ENCODE assay signal across 13 cellular contexts in genomic region chr21:41873426-41873825, GRCh38. TPM values are rescaled to one million over a fixed set of nuclear protein-coding genes. Genes with fewer than 3 reads are reported as not detected.
A peak's percentile ranks its signal among the peaks of the same experiment; 100 is the strongest.
DNase-seq lines count a peak whose midpoint lies in the region; ATAC-seq and TF ChIP-seq lines count a peak whose summit lies in the region.
"Had no signal": no experiment of that assay in that cellular context is flagged by ENCODE, and none has a peak within 500 bp of the region (broad histone marks: within the 10 kb centered on the region; RNA-seq: fewer than 3 reads in every experiment).

No MANE protein-coding gene starts in this region.

- H3K9me2 ChIP-seq in OCI-LY7 (ENCODE audit: insufficient read depth, low read length) = no peaks in the 10 kb centered on the region

- peaks cover 18% of the 10 kb centered on the region; the same call in 1 of the 2 replicates for H3K9me1 ChIP-seq in IMR-90 (ENCODE audit: insufficient read depth, low read length)

- H3K23ac ChIP-seq in IMR-90 (ENCODE audit: low read depth, low read length) = no peak overlapping the region

- peak overlapping the region; percentile 1 for H2AK9ac ChIP-seq in IMR-90 (replicated peaks; ENCODE audit: low read depth, low read length, poor library complexity)

- no peak overlapping the region for H3K56ac ChIP-seq in IMR-90 (ENCODE audit: extremely low read depth, insufficient read depth, low read length)

- BruUV-seq in IMR-90 (replicated peaks; lab: Mats Ljungman, UMichigan) = no TSS peak
- BruUV-seq in OCI-LY7 (replicated peaks; lab: Mats Ljungman, UMichigan) = no TSS peak

- 0 out of 2 replicates have a peak, but pooled peaks cover 1% of the 10 kb centered on the region for H3K36me3 ChIP-seq in IMR-90 (ENCODE audit: control insufficient read depth, insufficient read depth, low read length)
- no peaks in the 10 kb centered on the region for H3K36me3 ChIP-seq in OCI-LY7 (ENCODE audit: insufficient read depth, low read length)
- H3K36me3 ChIP-seq: BE2C had no signal

- H2BK120ac ChIP-seq in IMR-90 (ENCODE audit: low read depth, low read length) = no peak overlapping the region

- peaks cover 18 to 59% of the 10 kb centered on the region in 2 experiments for H3K79me1 ChIP-seq in IMR-90 (ENCODE audit: low read depth in 1 of 2, low read length in 2 of 2)

- H3K27ac ChIP-seq in IMR-90 (ENCODE audit: insufficient read depth, low read length) (no peak overlapping the region), OCI-LY7 (ENCODE audit: low read depth, low read length, poor library complexity, severe bottlenecking) (peak overlapping the region; percentile 96), right cardiac atrium (ENCODE audit: low read length) (no peak overlapping the region)

- H3K27me3 ChIP-seq in IMR-90 (ENCODE audit: control insufficient read depth, insufficient read depth, low read length) (no peaks in the 10 kb centered on the region), right cardiac atrium (ENCODE audit: control insufficient read depth, insufficient read depth) (no peaks in the 10 kb centered on the region)
- H3K27me3 ChIP-seq: BE2C had no signal

- H2AFZ ChIP-seq in IMR-90 (replicated peaks; ENCODE audit: low read length, poor library complexity) (no peak overlapping the region), OCI-LY7 (ENCODE audit: low read length) (no peak overlapping the region; the same call in 1 of the 2 replicates)
- H2AFZ ChIP-seq: GM23338 had no signal

- H4K8ac ChIP-seq in IMR-90 (ENCODE audit: low read depth in 2 of 2, low read length in 2 of 2) = no peak overlapping the region

- in situ Hi-C loops in IMR-90 (cut with MboI; ENCODE audit: low sequenced_read_pairs) = no loop called here
- in situ Hi-C loops in ACHN (cut with HindIII; ENCODE audit: low pct_ligation_motif_present, low pct_unique_long_range_greater_than_20kb, low sequenced_read_pairs) = no loop called here

- peaks cover 26% of the 10 kb centered on the region; the same call in 1 of the 2 replicates for H3K79me2 ChIP-seq in OCI-LY7 (ENCODE audit: insufficient read depth, low read depth, low read length)

- ATAC-seq in IMR-90 (ENCODE audit: low read depth) = no peak
- ATAC-seq in right cardiac atrium = no peak
- ATAC-seq in HG03342 (IDR thresholded peaks at IDR 0.05; ENCODE audit: unreplicated experiment) = no peak
- ATAC-seq: CD8-positive, alpha-beta T cell had no signal

- H3K9me3 ChIP-seq in IMR-90 (ENCODE audit: control insufficient read depth, insufficient read depth, low read length) (no peaks in the 10 kb centered on the region), OCI-LY7 (ENCODE audit: low read length) (no peaks in the 10 kb centered on the region), right cardiac atrium (ENCODE audit: control insufficient read depth, low read length) (no peaks in the 10 kb centered on the region)
- H3K9me3 ChIP-seq: BE2C had no signal

- intact Hi-C loops in IMR-90 (cut with micrococcal nuclease) (no loop called here), OCI-LY7 (cut with micrococcal nuclease; ENCODE audit: unreplicated experiment) (no loop called here), posterior vena cava (cut with DNase I) (no loop called here), right cardiac atrium (cut with DNase I) (loop anchor here in 2 of 4 donors (10.0 kb wide), 2 partner anchors 59 to 131 kb away; no protein-coding TSS in a partner anchor)

- WGBS in IMR-90 (ENCODE audit: extremely low coverage in 2 of 2, insufficient read length in 1 of 2), 2 experiments = 83% methylated on average over 1 of the region's 6 CpGs; no CpG with 5 or more reads in 1 of the 2 experiments
- WGBS in right cardiac atrium = 86% methylated on average over 6 of the region's 6 CpGs

- TF ChIP-seq CTCF in GM12865 (IDR thresholded peaks at IDR 0.05; ENCODE audit: insufficient read depth, low read depth, low read length, missing control alignments) = no peak
- no peak for TF ChIP-seq CTCF in IMR-90 (conservative IDR thresholded peaks at IDR 0.05; ENCODE audit: low read depth, low read length)
- no peak for TF ChIP-seq CTCF in OCI-LY7 (conservative IDR thresholded peaks at IDR 0.05; ENCODE audit: low read length)

- H3K18ac ChIP-seq in IMR-90 (ENCODE audit: low read depth, low read length) = no peak overlapping the region

- H4K20me1 ChIP-seq in IMR-90 (ENCODE audit: insufficient read depth, low read length) = peaks cover 5% of the 10 kb centered on the region; the same call in 1 of the 2 replicates
- no peaks in the 10 kb centered on the region for H4K20me1 ChIP-seq in OCI-LY7 (ENCODE audit: insufficient read depth, low read length)

- CTCF ChIA-PET in IMR-90 (lab: Yijun Ruan, JAX) (interaction anchor here (0.6 to 1.6 kb wide), 3 partner anchors 18 to 263 kb away, joined by 3 read pairs; no protein-coding TSS in a partner anchor), OCI-LY7 (lab: Charles Lee; ENCODE audit: unreplicated experiment) (no interaction called here)

- dilution Hi-C loops in IMR-90 (cut with HindIII; ENCODE audit: low sequenced_read_pairs, unreplicated experiment) = no loop called here

- H3K4ac ChIP-seq in IMR-90 (ENCODE audit: low read depth, low read length) = no peak overlapping the region

- no peak for TF ChIP-seq POLR2A in IMR-90 (IDR thresholded peaks at IDR 0.05; ENCODE audit: low read depth, low read length)

- no peak overlapping the region for H3K14ac ChIP-seq in IMR-90 (replicated peaks; ENCODE audit: low read depth, low read length)

- no peak overlapping the region for H4K91ac ChIP-seq in IMR-90 (ENCODE audit: insufficient read depth, low read depth, low read length)

- H3K9ac ChIP-seq in IMR-90 (ENCODE audit: low read depth, low read length) = no peak overlapping the region

- no peak overlapping the region for H2BK20ac ChIP-seq in IMR-90 (ENCODE audit: low read depth, low read length)

- H3K4me1 ChIP-seq in IMR-90 (ENCODE audit: control insufficient read depth, insufficient read depth, low read length) (peaks cover 3% of the 10 kb centered on the region), OCI-LY7 (ENCODE audit: insufficient read depth, low read length, poor library complexity, severe bottlenecking) (peaks cover 96% of the 10 kb centered on the region), right cardiac atrium (ENCODE audit: control insufficient read depth, insufficient read depth, low read length) (no peaks in the 10 kb centered on the region)
- H3K4me1 ChIP-seq: BE2C had no signal

- H4K5ac ChIP-seq in IMR-90 (ENCODE audit: low read depth, low read length) = no peak overlapping the region

- H2AK5ac ChIP-seq in IMR-90 (ENCODE audit: low read depth, low read length) = no peak overlapping the region

- POLR2A ChIA-PET in IMR-90 (lab: Charles Lee; ENCODE audit: unreplicated experiment) (no interaction called here), OCI-LY7 (lab: Charles Lee) (interaction anchor here (1.0 to 1.5 kb wide), 3 partner anchors 10 to 56 kb away, joined by 3 to 4 read pairs (median 4); no protein-coding TSS in a partner anchor)

- no peak overlapping the region for H3K4me2 ChIP-seq in IMR-90 (ENCODE audit: low read depth, low read length)
- H3K4me2 ChIP-seq in OCI-LY7 (ENCODE audit: low read length) = peak overlapping the region; percentile 79
- H3K4me2 ChIP-seq: GM23338 had no signal

- no peak overlapping the region for H3K4me3 ChIP-seq in GM12865 (ENCODE audit: low read depth, low read length)
- H3K4me3 ChIP-seq in IMR-90 (ENCODE audit: insufficient read depth, low read depth, low read length) = no peak overlapping the region
- H3K4me3 ChIP-seq in OCI-LY7 (ENCODE audit: low read depth, low read length, poor library complexity, severe bottlenecking) = no peak overlapping the region
- H3K4me3 ChIP-seq in right cardiac atrium (ENCODE audit: low read length) = no peak overlapping the region
- H3K4me3 ChIP-seq: GM23338 had no signal

- DNase-seq in GM12865 (ENCODE audit: low read depth) = peak; percentile 56
- DNase-seq in IMR-90 = no peak
- no peak for DNase-seq in OCI-LY7 (ENCODE audit: low spot score)
- DNase-seq in posterior vena cava (ENCODE audit: low spot score) = peak; percentile 45
- no peak for DNase-seq in right cardiac atrium
- DNase-seq in LoVo (ENCODE audit: low spot score) = no peak
- no peak for DNase-seq in ACHN
- DNase-seq: BE2C; CD8-positive, alpha-beta T cell; COR-L47; H9 had no signal

- no peak for TF ChIP-seq RAD21 in IMR-90 (IDR thresholded peaks at IDR 0.05; ENCODE audit: low read length)

- no peak overlapping the region for H2BK5ac ChIP-seq in IMR-90 (ENCODE audit: low read depth, low read length, poor library complexity, severe bottlenecking)

- no peak overlapping the region for H2BK15ac ChIP-seq in IMR-90 (ENCODE audit: low read depth, low read length)

TF ChIP-seq in IMR-90, 13 proteins besides CTCF, POLR2A, EP300 and RAD21 (continues in another document):
- no peak for TF ChIP-seq BHLHE40 (IDR thresholded peaks at IDR 0.05; ENCODE audit: low read depth, low read length)
- no peak for TF ChIP-seq MAFK (IDR thresholded peaks at IDR 0.05; ENCODE audit: low read depth, low read length)
- TF ChIP-seq CHD1 (IDR thresholded peaks at IDR 0.05; ENCODE audit: low read depth, low read length) = no peak
- no peak for TF ChIP-seq CEBPB (IDR thresholded peaks at IDR 0.05; ENCODE audit: low read depth, low read length)
- TF ChIP-seq MAZ (IDR thresholded peaks at IDR 0.05; ENCODE audit: borderline replicate concordance, low read depth, low read length) = no peak
- no peak for TF ChIP-seq ELK1 (IDR thresholded peaks at IDR 0.05; ENCODE audit: borderline replicate concordance, low read depth, low read length)

RNA-seq across cellular contexts. Expression of gene PRDM15, which starts 5.7 kb away (rescaled TPM):
- total RNA-seq in IMR-90 (2012; rRNA removed) (5.6 and 8.8 TPM in 2 replicates), OCI-LY7 (2022) (30.2 and 31.7 TPM in 2 replicates), posterior vena cava (1 to 10 TPM; 2.9 to 5.0 TPM), right cardiac atrium (1 to 10 TPM; 3.1 to 6.0 (median 4.0) TPM)
- polyA plus RNA-seq in IMR-90 (2012; rRNA removed) (7.3 and 7.6 TPM in 2 replicates), right cardiac atrium (2.1 TPM)
- 2.5 and 3.2 TPM in 2 replicates for polyA plus RNA-seq in IMR-90 (2012; cell fraction: cytosol; rRNA removed)
- 32.6 and 43.8 TPM in 2 replicates for polyA plus RNA-seq in IMR-90 (2012; cell fraction: nucleus; rRNA removed; ENCODE audit: low replicate concordance)
- total RNA-seq in OCI-LY7 (2014; rRNA removed; shearing (Covaris generic)) = 19.7 and 30.5 TPM in 2 replicates

Comparison
In these comparisons a context has a peak if more than half of its experiments do, and no peak if none do; other contexts are left out.
1. DNase-seq: peak in GM12865 (single experiment) and posterior vena cava (single experiment); none in IMR-90 (single experiment), OCI-LY7 (single experiment), right cardiac atrium (0 of 3), LoVo (single experiment) and ACHN (single experiment).